ENCODE assay signal across 1 cellular context in the genomic region with DNA sequence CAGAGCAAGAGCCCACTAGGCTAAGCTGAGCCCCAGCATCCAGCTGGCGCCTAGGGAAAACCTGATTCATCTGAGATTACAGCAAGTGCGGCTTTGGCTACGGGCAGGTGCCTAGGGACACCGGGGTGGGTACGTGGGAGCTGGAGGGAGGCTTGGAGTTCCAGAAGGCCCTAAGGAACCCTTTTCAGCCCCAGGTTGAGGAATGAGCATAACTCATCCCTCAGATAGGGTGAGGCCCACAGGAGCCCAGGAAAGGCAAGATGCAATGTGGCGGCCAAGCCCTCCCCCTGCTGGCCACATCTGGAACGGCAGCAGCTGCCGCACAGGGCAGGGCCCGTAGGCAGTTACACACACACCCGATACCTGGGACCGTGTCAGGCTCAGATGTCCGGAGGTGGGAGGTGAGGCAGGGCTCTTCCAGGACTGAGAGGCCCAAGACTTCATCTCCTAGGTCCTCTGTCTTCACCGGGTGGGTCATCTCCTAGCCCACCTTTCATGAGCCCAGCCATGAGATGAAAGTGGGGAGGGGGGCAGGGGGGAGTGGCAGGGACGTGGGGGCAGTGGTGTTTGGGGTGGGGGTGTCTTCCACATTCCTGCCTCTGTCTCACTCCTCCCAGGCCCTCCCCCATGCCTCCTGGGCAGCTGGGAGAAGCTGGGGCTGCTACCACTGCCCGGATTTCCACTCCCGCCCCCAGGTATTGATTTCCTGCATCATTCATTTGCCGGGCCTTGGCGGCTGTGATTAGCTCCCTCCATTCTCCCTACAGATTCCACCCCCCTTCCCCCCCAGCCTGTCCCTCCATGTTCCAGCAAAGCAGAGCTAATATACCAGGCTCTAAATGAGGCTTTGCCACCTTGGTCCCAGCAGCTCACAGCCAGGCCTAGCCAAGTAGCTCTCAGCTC.
TF ChIP-seq lines count a peak whose summit lies in the region.

No MANE protein-coding gene starts in this region.

TF ChIP-seq in K562, 482 proteins besides CTCF, POLR2A, EP300 and RAD21 (continued from another document):
- TF ChIP-seq, protein P1, sequence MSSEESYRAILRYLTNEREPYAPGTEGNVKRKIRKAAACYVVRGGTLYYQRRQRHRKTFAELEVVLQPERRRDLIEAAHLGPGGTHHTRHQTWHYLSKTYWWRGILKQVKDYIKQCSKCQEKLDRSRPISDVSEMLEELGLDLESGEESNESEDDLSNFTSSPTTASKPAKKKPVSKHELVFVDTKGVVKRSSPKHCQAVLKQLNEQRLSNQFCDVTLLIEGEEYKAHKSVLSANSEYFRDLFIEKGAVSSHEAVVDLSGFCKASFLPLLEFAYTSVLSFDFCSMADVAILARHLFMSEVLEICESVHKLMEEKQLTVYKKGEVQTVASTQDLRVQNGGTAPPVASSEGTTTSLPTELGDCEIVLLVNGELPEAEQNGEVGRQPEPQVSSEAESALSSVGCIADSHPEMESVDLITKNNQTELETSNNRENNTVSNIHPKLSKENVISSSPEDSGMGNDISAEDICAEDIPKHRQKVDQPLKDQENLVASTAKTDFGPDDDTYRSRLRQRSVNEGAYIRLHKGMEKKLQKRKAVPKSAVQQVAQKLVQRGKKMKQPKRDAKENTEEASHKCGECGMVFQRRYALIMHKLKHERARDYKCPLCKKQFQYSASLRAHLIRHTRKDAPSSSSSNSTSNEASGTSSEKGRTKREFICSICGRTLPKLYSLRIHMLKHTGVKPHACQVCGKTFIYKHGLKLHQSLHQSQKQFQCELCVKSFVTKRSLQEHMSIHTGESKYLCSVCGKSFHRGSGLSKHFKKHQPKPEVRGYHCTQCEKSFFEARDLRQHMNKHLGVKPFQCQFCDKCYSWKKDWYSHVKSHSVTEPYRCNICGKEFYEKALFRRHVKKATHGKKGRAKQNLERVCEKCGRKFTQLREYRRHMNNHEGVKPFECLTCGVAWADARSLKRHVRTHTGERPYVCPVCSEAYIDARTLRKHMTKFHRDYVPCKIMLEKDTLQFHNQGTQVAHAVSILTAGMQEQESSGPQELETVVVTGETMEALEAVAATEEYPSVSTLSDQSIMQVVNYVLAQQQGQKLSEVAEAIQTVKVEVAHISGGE (CRISPR knock-in tag; IDR thresholded peaks at IDR 0.05), result no peak
- no peak for TF ChIP-seq CHCHD3 (CRISPR knock-in tag; IDR thresholded peaks at IDR 0.05)
- no peak for TF ChIP-seq ZBTB8A (IDR thresholded peaks at IDR 0.05; ENCODE audit: partially characterized antibody)
- no peak for TF ChIP-seq COPS2 (conservative IDR thresholded peaks at IDR 0.05)
- TF ChIP-seq, protein P2, sequence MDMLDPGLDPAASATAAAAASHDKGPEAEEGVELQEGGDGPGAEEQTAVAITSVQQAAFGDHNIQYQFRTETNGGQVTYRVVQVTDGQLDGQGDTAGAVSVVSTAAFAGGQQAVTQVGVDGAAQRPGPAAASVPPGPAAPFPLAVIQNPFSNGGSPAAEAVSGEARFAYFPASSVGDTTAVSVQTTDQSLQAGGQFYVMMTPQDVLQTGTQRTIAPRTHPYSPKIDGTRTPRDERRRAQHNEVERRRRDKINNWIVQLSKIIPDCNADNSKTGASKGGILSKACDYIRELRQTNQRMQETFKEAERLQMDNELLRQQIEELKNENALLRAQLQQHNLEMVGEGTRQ (CRISPR knock-in tag; IDR thresholded peaks at IDR 0.05), result no peak
- TF ChIP-seq KDM5B (IDR thresholded peaks at IDR 0.05; ENCODE audit: insufficient replicate concordance, low read depth, low read length), result no peak
- no peak for TF ChIP-seq RFX7 (CRISPR knock-in tag; IDR thresholded peaks at IDR 0.05)
- no peak for TF ChIP-seq CBFA2T2 (conservative IDR thresholded peaks at IDR 0.05)
- TF ChIP-seq RB1 (IDR thresholded peaks at IDR 0.05; ENCODE audit: low read depth), result peak; percentile 68
- no peak for TF ChIP-seq ESRRB (CRISPR knock-in tag; IDR thresholded peaks at IDR 0.05; ENCODE audit: borderline replicate concordance)
- no peak for TF ChIP-seq BCOR (IDR thresholded peaks at IDR 0.05)
- TF ChIP-seq FOXP1 (CRISPR knock-in tag; IDR thresholded peaks at IDR 0.05), result no peak
- TF ChIP-seq, protein P3, sequence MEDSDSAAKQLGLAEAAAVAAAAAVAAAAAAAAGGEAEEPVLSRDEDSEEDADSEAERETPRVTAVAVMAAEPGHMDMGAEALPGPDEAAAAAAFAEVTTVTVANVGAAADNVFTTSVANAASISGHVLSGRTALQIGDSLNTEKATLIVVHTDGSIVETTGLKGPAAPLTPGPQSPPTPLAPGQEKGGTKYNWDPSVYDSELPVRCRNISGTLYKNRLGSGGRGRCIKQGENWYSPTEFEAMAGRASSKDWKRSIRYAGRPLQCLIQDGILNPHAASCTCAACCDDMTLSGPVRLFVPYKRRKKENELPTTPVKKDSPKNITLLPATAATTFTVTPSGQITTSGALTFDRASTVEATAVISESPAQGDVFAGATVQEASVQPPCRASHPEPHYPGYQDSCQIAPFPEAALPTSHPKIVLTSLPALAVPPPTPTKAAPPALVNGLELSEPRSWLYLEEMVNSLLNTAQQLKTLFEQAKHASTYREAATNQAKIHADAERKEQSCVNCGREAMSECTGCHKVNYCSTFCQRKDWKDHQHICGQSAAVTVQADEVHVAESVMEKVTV (CRISPR knock-in tag; IDR thresholded peaks at IDR 0.05), result peak; percentile 96
- TF ChIP-seq SAFB (IDR thresholded peaks at IDR 0.05; ENCODE audit: borderline replicate concordance, low read depth, low read length), result no peak
- TF ChIP-seq CTBP1 (IDR thresholded peaks at IDR 0.05; ENCODE audit: borderline replicate concordance), result peak; percentile 69
- TF ChIP-seq TEAD4 (IDR thresholded peaks at IDR 0.05; ENCODE audit: low read length), result no peak
- 0 out of 2 replicates have a peak, but pooled peaks have one; percentile 25 for TF ChIP-seq TEAD4 (CRISPR knock-in tag; IDR thresholded peaks at IDR 0.05; ENCODE audit: borderline replicate concordance)
- no peak for TF ChIP-seq CBX8 (IDR thresholded peaks at IDR 0.05; ENCODE audit: borderline replicate concordance, extremely low read depth, low read depth, low read length, poor library complexity, severe bottlenecking)
- TF ChIP-seq, protein P4, sequence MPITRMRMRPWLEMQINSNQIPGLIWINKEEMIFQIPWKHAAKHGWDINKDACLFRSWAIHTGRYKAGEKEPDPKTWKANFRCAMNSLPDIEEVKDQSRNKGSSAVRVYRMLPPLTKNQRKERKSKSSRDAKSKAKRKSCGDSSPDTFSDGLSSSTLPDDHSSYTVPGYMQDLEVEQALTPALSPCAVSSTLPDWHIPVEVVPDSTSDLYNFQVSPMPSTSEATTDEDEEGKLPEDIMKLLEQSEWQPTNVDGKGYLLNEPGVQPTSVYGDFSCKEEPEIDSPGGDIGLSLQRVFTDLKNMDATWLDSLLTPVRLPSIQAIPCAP (CRISPR knock-in tag; IDR thresholded peaks at IDR 0.05; ENCODE audit: borderline replicate concordance), result no peak
- TF ChIP-seq ZNF444 (CRISPR knock-in tag; IDR thresholded peaks at IDR 0.05), result no peak
- peak; percentile 32 for TF ChIP-seq FIP1L1 (IDR thresholded peaks at IDR 0.05; ENCODE audit: low read depth, low read length, poor library complexity, severe bottlenecking)
- TF ChIP-seq EP400 (IDR thresholded peaks at IDR 0.05), result no peak
- TF ChIP-seq CBX2 (IDR thresholded peaks at IDR 0.05; ENCODE audit: insufficient read depth, low read length, poor library complexity, severe bottlenecking), result no peak
- no peak for TF ChIP-seq KDM2B (CRISPR knock-in tag; IDR thresholded peaks at IDR 0.05)
- TF ChIP-seq SETDB1 (IDR thresholded peaks at IDR 0.05; ENCODE audit: low read length), result no peak
- TF ChIP-seq RBM39 (optimal IDR thresholded peaks at IDR 0.05; ENCODE audit: low read depth, low read length), result peak; percentile 69
- TF ChIP-seq MXI1 (IDR thresholded peaks at IDR 0.05; ENCODE audit: low read depth, low read length), result no peak
TF ChIP-seq in K562: peak in this region for 33.
